ENCODE assay signal across 27 cellular contexts in genomic region chr12:29403991-29404390, GRCh38.
"Had no signal": no experiment of that assay in that cellular context is flagged by ENCODE, and none has a peak within 500 bp of the region (broad histone marks: within the 10 kb centered on the region; RNA-seq: fewer than 3 reads in every experiment).

No MANE protein-coding gene starts in this region.

- H3K4me1 ChIP-seq: ascending aorta had no signal

- H3K27me3 ChIP-seq: ascending aorta had no signal

- H3K4me2 ChIP-seq: KMS-11 had no signal

- DNase-seq: activated CD4-positive, alpha-beta T cell treated with anti-CD3 and anti-CD28 coated beads, Interleukin-2, amount 10 ng/mL, durations not matched to agents 24 days and 14 days; activated CD4-positive, alpha-beta T cell treated with anti-CD3 and anti-CD28 coated beads, Interleukin-2, amount 50 U/mL, for 4 hours; activated CD8-positive, alpha-beta T cell treated with anti-CD3 and anti-CD28 coated beads, Interleukin-2, amount 10 ng/mL, durations not matched to agents 7 days and 5 days; activated gamma-delta T cell; activated naive CD4-positive, alpha-beta T cell treated with Interleukin-2 at 50 U/mL for 16 hours; activated naive CD8-positive, alpha-beta T cell treated with anti-CD3 and anti-CD28 coated beads, Interleukin-2, amount 10 ng/mL, durations not matched to agents 7 days and 5 days; activated T-cell treated with anti-CD3 and anti-CD28 coated beads, Interleukin-2, amount 50 U/mL, for 24 hours; amygdala; MM.1S; MV-4-11; NCI-H1092; NCI-H1436 treated with DMSO at 0.1 percent for 48 hours; NCI-H1694 treated with DMSO at 0.1 percent for 48 hours; NCI-H2029; NCI-H2107; NCI-H2171; NCI-H510A; NCI-H526; NCI-H748 treated with DMSO at 0.1 percent for 48 hours; NK-92 treated with Interleukin-12 subunit alpha and Interleukin-12 subunit beta, amount 100 ng/mL, for 24 hours; Right ventricle myocardium superior had no signal

- H3K9ac ChIP-seq: KMS-11 had no signal

- H3K27ac ChIP-seq: ascending aorta, KMS-11 had no signal

- H3K27ac Mint-ChIP-seq: activated CD4-positive, alpha-beta T cell treated with anti-CD3 and anti-CD28 coated beads, Interleukin-2, amount 10 ng/mL, durations not matched to agents 24 days and 14 days; activated CD8-positive, alpha-beta T cell treated with anti-CD3 and anti-CD28 coated beads, Interleukin-2, amount 10 ng/mL, durations not matched to agents 7 days and 5 days; activated naive CD4-positive, alpha-beta T cell treated with anti-CD3 and anti-CD28 coated beads, Interleukin-2, amount 50 U/mL, for 24 hours; activated naive CD8-positive, alpha-beta T cell treated with anti-CD3 and anti-CD28 coated beads, Interleukin-2, amount 10 ng/mL, durations not matched to agents 7 days and 5 days; activated T-cell treated with anti-CD3 and anti-CD28 coated beads, Interleukin-2, amount 50 U/mL, for 24 hours; activated T-helper 2 cell treated with anti-CD3 and anti-CD28 coated beads, Interferon-gamma antibody, Interleukin-2, Interleukin-4, amounts not matched to agents 10 μg/mL and 5 μg/mL and 100 μg/mL, durations not matched to agents 14 hours and 24 hours and 36 hours; T-helper 1 cell treated with Interleukin-12 subunit alpha and Interleukin-12 subunit beta and Interleukin-4 antibody, amounts not matched to agents 30 μg/mL and 1 μg/mL, for 36 hours; T-helper 2 cell treated with Interferon-gamma antibody and Interleukin-4, amounts not matched to agents 5 μg/mL and 100 μg/mL, for 36 hours had no signal

- H3K4me3 Mint-ChIP-seq: activated CD4-positive, alpha-beta T cell treated with anti-CD3 and anti-CD28 coated beads, Interleukin-2, amount 10 ng/mL, durations not matched to agents 24 days and 14 days; activated CD8-positive, alpha-beta T cell treated with anti-CD3 and anti-CD28 coated beads, Interleukin-2, amount 10 ng/mL, durations not matched to agents 7 days and 5 days; activated naive CD4-positive, alpha-beta T cell treated with anti-CD3 and anti-CD28 coated beads, Interleukin-2, amount 50 U/mL, for 24 hours; activated naive CD8-positive, alpha-beta T cell treated with anti-CD3 and anti-CD28 coated beads, Interleukin-2, amount 10 ng/mL, durations not matched to agents 7 days and 5 days; activated T-cell treated with anti-CD3 and anti-CD28 coated beads, Interleukin-2, amount 50 U/mL, for 24 hours; T-helper 1 cell treated with Interleukin-12 subunit alpha and Interleukin-12 subunit beta and Interleukin-4 antibody, amounts not matched to agents 30 μg/mL and 1 μg/mL, for 36 hours; T-helper 2 cell treated with Interferon-gamma antibody and Interleukin-4, amounts not matched to agents 5 μg/mL and 100 μg/mL, for 36 hours had no signal

- H3K4me1 Mint-ChIP-seq: activated CD4-positive, alpha-beta T cell treated with anti-CD3 and anti-CD28 coated beads, Interleukin-2, amount 10 ng/mL, durations not matched to agents 24 days and 14 days; activated naive CD4-positive, alpha-beta T cell treated with anti-CD3 and anti-CD28 coated beads, Interleukin-2, amount 50 U/mL, for 24 hours; activated naive CD8-positive, alpha-beta T cell treated with anti-CD3 and anti-CD28 coated beads, Interleukin-2, amount 10 ng/mL, durations not matched to agents 7 days and 5 days had no signal

- H3K36me3 ChIP-seq: ascending aorta had no signal

- H3K9me3 Mint-ChIP-seq: activated CD4-positive, alpha-beta T cell treated with anti-CD3 and anti-CD28 coated beads, Interleukin-2, amount 10 ng/mL, durations not matched to agents 24 days and 14 days; activated naive CD4-positive, alpha-beta T cell treated with anti-CD3 and anti-CD28 coated beads, Interleukin-2, amount 50 U/mL, for 24 hours; activated naive CD8-positive, alpha-beta T cell treated with anti-CD3 and anti-CD28 coated beads, Interleukin-2, amount 10 ng/mL, durations not matched to agents 7 days and 5 days; activated T-cell treated with anti-CD3 and anti-CD28 coated beads, Interleukin-2, amount 50 U/mL, for 24 hours; activated T-helper 2 cell treated with anti-CD3 and anti-CD28 coated beads, Interferon-gamma antibody, Interleukin-2, Interleukin-4, amounts not matched to agents 10 μg/mL and 5 μg/mL and 100 μg/mL, durations not matched to agents 14 hours and 24 hours and 36 hours; T-helper 1 cell treated with Interleukin-12 subunit alpha and Interleukin-12 subunit beta and Interleukin-4 antibody, amounts not matched to agents 30 μg/mL and 1 μg/mL, for 36 hours; T-helper 2 cell treated with Interferon-gamma antibody and Interleukin-4, amounts not matched to agents 5 μg/mL and 100 μg/mL, for 36 hours had no signal

- H3K4me3 ChIP-seq: ascending aorta had no signal

- H3K36me3 Mint-ChIP-seq: activated naive CD4-positive, alpha-beta T cell treated with anti-CD3 and anti-CD28 coated beads, Interleukin-2, amount 50 U/mL, for 24 hours; activated naive CD8-positive, alpha-beta T cell treated with anti-CD3 and anti-CD28 coated beads, Interleukin-2, amount 10 ng/mL, durations not matched to agents 7 days and 5 days had no signal

- ATAC-seq: activated CD8-positive, alpha-beta T cell treated with anti-CD3 and anti-CD28 coated beads, Interleukin-2, amount 10 ng/mL, durations not matched to agents 7 days and 5 days had no signal

- H3K9me3 ChIP-seq: ascending aorta had no signal
